In the genomic region with DNA sequence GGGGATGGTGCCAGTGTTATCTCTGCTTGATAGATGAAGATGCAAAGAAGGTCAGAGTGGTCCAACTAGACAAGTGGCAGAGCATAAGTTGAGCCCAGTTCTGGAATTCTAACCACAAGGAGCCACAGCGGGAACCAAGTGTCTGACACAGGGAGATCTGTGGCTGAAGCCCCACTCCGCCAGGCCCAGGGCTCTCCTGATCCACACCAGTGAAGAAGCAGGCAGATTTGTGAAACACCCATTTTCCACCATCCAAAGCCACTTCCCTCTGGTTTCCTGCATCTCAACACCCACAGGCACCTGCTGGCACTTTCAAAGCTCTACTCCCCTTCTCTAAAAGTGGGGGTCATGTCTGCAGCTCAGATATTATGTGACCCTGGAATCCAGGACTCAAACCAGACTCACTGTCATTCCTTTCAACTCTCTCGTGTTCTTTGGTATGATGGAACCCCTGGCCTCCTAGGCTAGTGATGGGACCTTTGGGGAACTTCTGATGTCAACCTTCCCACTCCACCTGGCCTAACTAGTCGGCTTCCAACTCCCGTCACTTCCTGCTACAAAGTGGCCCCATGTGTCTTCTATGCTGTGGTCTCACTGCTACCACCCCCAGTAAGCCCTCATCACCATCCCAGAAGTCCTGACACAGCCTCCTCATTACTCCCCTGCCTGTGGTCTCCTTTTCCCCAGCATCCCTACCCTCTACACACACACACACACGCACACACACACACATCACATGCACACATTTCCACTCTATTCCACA, we compare ENCODE assay signal across 24 cellular contexts.
"Had no signal": no experiment of that assay in that cellular context is flagged by ENCODE, and none has a peak within 500 bp of the region (broad histone marks: within the 10 kb centered on the region; RNA-seq: fewer than 3 reads in every experiment).

No MANE protein-coding gene starts in this region.

- H3K36me3 Mint-ChIP-seq: activated naive CD4-positive, alpha-beta T cell treated with anti-CD3 and anti-CD28 coated beads, Interleukin-2, amount 10 ng/mL, durations not matched to agents 7 days and 5 days; activated naive CD8-positive, alpha-beta T cell treated with anti-CD3 and anti-CD28 coated beads for 36 hours; T-cell had no signal

- H3K27me3 Mint-ChIP-seq: activated CD8-positive, alpha-beta T cell treated with anti-CD3 and anti-CD28 coated beads for 36 hours had no signal

- H3K27me3 ChIP-seq: breast epithelium had no signal

- H3K9me3 ChIP-seq: breast epithelium had no signal

- H3K4me3 Mint-ChIP-seq: activated B cell treated with CpG ODN at 0.5 μM for 24 hours; activated CD8-positive, alpha-beta T cell treated with anti-CD3 and anti-CD28 coated beads for 36 hours; activated naive CD4-positive, alpha-beta T cell treated with anti-CD3 and anti-CD28 coated beads, Interleukin-2, amount 10 ng/mL, durations not matched to agents 7 days and 5 days; activated naive CD8-positive, alpha-beta T cell treated with anti-CD3 and anti-CD28 coated beads for 36 hours; T-cell had no signal

- H3K27ac ChIP-seq: breast epithelium, SK-N-MC had no signal

- H3K4me1 ChIP-seq: breast epithelium had no signal

- H3K27ac Mint-ChIP-seq: activated B cell treated with CpG ODN at 0.5 μM for 24 hours; activated CD8-positive, alpha-beta T cell treated with anti-CD3 and anti-CD28 coated beads for 36 hours; activated naive CD4-positive, alpha-beta T cell treated with anti-CD3 and anti-CD28 coated beads, Interleukin-2, amount 10 ng/mL, durations not matched to agents 7 days and 5 days; activated naive CD8-positive, alpha-beta T cell treated with anti-CD3 and anti-CD28 coated beads for 36 hours; T-cell had no signal

- DNase-seq: activated B cell treated with CpG ODN at 0.5 μM for 24 hours; activated CD4-positive, alpha-beta T cell treated with anti-CD3 and anti-CD28 coated beads for 4 hours; activated CD8-positive, alpha-beta memory T cell treated with anti-CD3 and anti-CD28 coated beads, Interleukin-2, amount 50 U/mL, for 4 hours; activated CD8-positive, alpha-beta T cell treated with anti-CD3 and anti-CD28 coated beads for 36 hours; activated gamma-delta T cell treated with Interleukin-2 at 50 U/mL for 16 hours; activated naive CD8-positive, alpha-beta T cell treated with anti-CD3 and anti-CD28 coated beads for 36 hours; aorta; central memory CD4-positive, alpha-beta T cell; Karpas-422; NCI-H1048; NCI-H146; NCI-H1930; NCI-H226; NCI-H526; NCI-H774; RPMI8226; T-cell; T-helper 2 cell; T1000 had no signal

- ATAC-seq: activated CD8-positive, alpha-beta T cell treated with anti-CD3 and anti-CD28 coated beads for 36 hours; K562; Right ventricle myocardium inferior; T-cell had no signal

- H3K36me3 ChIP-seq: breast epithelium had no signal

- H3K4me1 Mint-ChIP-seq: activated B cell treated with CpG ODN at 0.5 μM for 24 hours; activated naive CD4-positive, alpha-beta T cell treated with anti-CD3 and anti-CD28 coated beads, Interleukin-2, amount 10 ng/mL, durations not matched to agents 7 days and 5 days; activated naive CD8-positive, alpha-beta T cell treated with anti-CD3 and anti-CD28 coated beads for 36 hours; T-cell had no signal

- H3K4me3 ChIP-seq: breast epithelium, K562, SK-N-MC had no signal

- H3K9me3 Mint-ChIP-seq: activated B cell treated with CpG ODN at 0.5 μM for 24 hours; activated CD8-positive, alpha-beta T cell treated with anti-CD3 and anti-CD28 coated beads for 36 hours; activated naive CD4-positive, alpha-beta T cell treated with anti-CD3 and anti-CD28 coated beads, Interleukin-2, amount 10 ng/mL, durations not matched to agents 7 days and 5 days; activated naive CD8-positive, alpha-beta T cell treated with anti-CD3 and anti-CD28 coated beads for 36 hours had no signal
